16 cellular contexts compared by ENCODE assay signal in genomic region chr7:107152011-107152410, GRCh38. TPM values are rescaled to one million over a fixed set of nuclear protein-coding genes. Genes with fewer than 3 reads are reported as not detected.
DNase-seq lines count a peak whose midpoint lies in the region; TF ChIP-seq lines count a peak whose summit lies in the region.
"Had no signal": no experiment of that assay in that cellular context is flagged by ENCODE, and none has a peak within 500 bp of the region (broad histone marks: within the 10 kb centered on the region; RNA-seq: fewer than 3 reads in every experiment).

No MANE protein-coding gene starts in this region.

- no peak overlapping the region for H3K4me2 ChIP-seq in hepatocyte

- DNase-seq in AG10803 (ENCODE audit: low read depth) (peak; percentile 37), HS-5 (ENCODE audit: low read depth) (peak; percentile 40), amniotic epithelial cell (ENCODE audit: low read depth) (peak; percentile 33), hepatocyte (ENCODE audit: low spot score) (peak; percentile 20), NCI-H82 treated with DMSO at 0.1 percent for 48 hours (lab: John Stamatoyannopoulos, UW; ENCODE audit: unreplicated experiment) (no peak), NCI-H446 treated with DMSO at 0.1 percent for 48 hours (lab: John Stamatoyannopoulos, UW) (no peak), KBM-7 (no peak)
- no peak for DNase-seq in NK-92 treated with Interleukin-12 subunit alpha and Interleukin-12 subunit beta, amount 100 ng/mL, for 24 hours (lab: John Stamatoyannopoulos, UW)
- DNase-seq: activated CD8-positive, alpha-beta memory T cell treated with anti-CD3 and anti-CD28 coated beads, Interleukin-2, amount 50 U/mL, for 4 hours; activated naive CD8-positive, alpha-beta T cell treated with anti-CD3 and anti-CD28 coated beads, Interleukin-2, amount 10 ng/mL, durations not matched to agents 7 days and 5 days; AML-193; cortex of kidney; naive B cell; NCI-H524 treated with DMSO at 0.1 percent for 48 hours; retina had no signal

- H3K9me3 ChIP-seq in hepatocyte (ENCODE audit: low read depth): no peaks in the 10 kb centered on the region

- TF ChIP-seq CTCF in AG10803 (conservative IDR thresholded peaks at IDR 0.05; ENCODE audit: low read length) (no peak), hepatocyte (IDR thresholded peaks at IDR 0.05; ENCODE audit: poor library complexity) (no peak)

- WGBS in hepatocyte (ENCODE audit: low lambda C conversion rate, missing lambda C conversion rate): 71% methylated on average over 4 of the region's 4 CpGs

- H3K36me3 ChIP-seq in hepatocyte (replicated peaks; ENCODE audit: insufficient read depth, low read depth): no peaks in the 10 kb centered on the region

- no peak overlapping the region for H2AFZ ChIP-seq in hepatocyte

- no peaks in the 10 kb centered on the region for H3K27me3 ChIP-seq in hepatocyte

- no peak overlapping the region for H3K4me3 ChIP-seq in AG10803 (ENCODE audit: low read length)
- no peak overlapping the region for H3K4me3 ChIP-seq in hepatocyte
- H3K4me3 ChIP-seq: SK-N-MC had no signal

- H3K9me2 ChIP-seq in hepatocyte (replicated peaks; ENCODE audit: insufficient read depth): no peaks in the 10 kb centered on the region

- H3K79me2 ChIP-seq in hepatocyte: no peaks in the 10 kb centered on the region

- in situ Hi-C loops in KBM-7 (cut with MboI; ENCODE audit: low pct_unique_long_range_greater_than_20kb, low sequenced_read_pairs): no loop called here

- H3K27ac ChIP-seq in hepatocyte: no peak overlapping the region
- H3K27ac ChIP-seq: SK-N-MC had no signal

- no peaks in the 10 kb centered on the region for H3K4me1 ChIP-seq in hepatocyte (ENCODE audit: insufficient read depth)

- H4K20me1 ChIP-seq in hepatocyte (ENCODE audit: insufficient read depth, poor library complexity, severe bottlenecking): no peaks in the 10 kb centered on the region

RNA-seq across cellular contexts. Expression of gene HBP1, which starts 16.8 kb away (rescaled TPM):
- total RNA-seq in hepatocyte: 84.7 and 100 TPM in 2 replicates
- 47.7 and 53.9 TPM in 2 replicates for polyA plus RNA-seq in hepatocyte

Comparison
In these comparisons a context has a peak if more than half of its experiments do, and no peak if none do; other contexts are left out.
1. DNase-seq: peak in AG10803 (single experiment), HS-5 (single experiment), amniotic epithelial cell (single experiment) and hepatocyte (single experiment); none in NCI-H82 treated with DMSO at 0.1 percent for 48 hours (single experiment), NCI-H446 treated with DMSO at 0.1 percent for 48 hours (single experiment), NK-92 treated with Interleukin-12 subunit alpha and Interleukin-12 subunit beta, amount 100 ng/mL, for 24 hours (single experiment) and KBM-7 (single experiment).